ENCODE assay signal across 1 cellular context in genomic region chr20:22711981-22712755, GRCh38.
TF ChIP-seq lines count a peak whose summit lies in the region.

No MANE protein-coding gene starts in this region.

TF ChIP-seq in SK-N-SH, 30 proteins besides CTCF, POLR2A, EP300 and RAD21 (continued from another document):
- TF ChIP-seq ZBTB33 (IDR thresholded peaks at IDR 0.05; ENCODE audit: borderline replicate concordance, low read depth), result no peak
- TF ChIP-seq MXI1 (IDR thresholded peaks at IDR 0.05; ENCODE audit: low read depth, low read length), result no peak
